In the genomic region with DNA sequence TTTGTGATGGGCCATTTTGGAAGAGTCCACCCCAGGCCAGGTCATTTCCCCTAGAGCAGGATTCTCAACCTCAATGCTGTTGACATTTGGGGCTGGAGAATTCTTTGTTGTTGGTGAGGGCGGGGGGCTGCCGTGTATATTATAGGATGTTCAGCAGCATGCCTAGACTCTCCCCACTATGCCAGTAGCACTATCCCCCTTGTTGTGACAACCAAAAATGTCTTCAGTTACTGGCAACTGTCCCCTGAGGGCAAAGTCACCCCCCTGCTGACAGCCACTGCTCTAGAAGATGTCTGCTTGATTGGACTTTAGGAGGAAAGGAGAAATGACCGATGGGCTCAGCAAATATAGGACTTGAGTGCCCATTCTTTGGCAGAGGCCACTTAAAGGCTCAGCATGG, we compare ENCODE assay signal across 21 cellular contexts. TPM values are rescaled to one million over a fixed set of nuclear protein-coding genes. Genes with fewer than 3 reads are reported as not detected.
A peak's percentile ranks its signal among the peaks of the same experiment; 100 is the strongest.
DNase-seq lines count a peak whose midpoint lies in the region; ATAC-seq lines count a peak whose summit lies in the region.
"Had no signal": no experiment of that assay in that cellular context is flagged by ENCODE, and none has a peak within 500 bp of the region (broad histone marks: within the 10 kb centered on the region; RNA-seq: fewer than 3 reads in every experiment).

No MANE protein-coding gene starts in this region.

- DNase-seq in activated CD4-positive, alpha-beta T cell treated with anti-CD3 and anti-CD28 coated beads, Interleukin-2, amount 10 ng/mL, durations not matched to agents 24 days and 14 days, result no peak
- DNase-seq in activated CD4-positive, alpha-beta T cell treated with anti-CD3 and anti-CD28 coated beads for 4 hours, result no peak
- no peak for DNase-seq in activated T-helper 2 cell treated with anti-CD3 and anti-CD28 coated beads, Interferon-gamma antibody, Interleukin-2, Interleukin-4, amounts not matched to agents 10 μg/mL and 5 μg/mL and 100 μg/mL, durations not matched to agents 14 hours and 24 hours and 36 hours (ENCODE audit: low spot score)
- DNase-seq in stimulated activated effector memory CD8-positive, alpha-beta T cell treated with anti-CD3 and anti-CD28 coated beads, Interleukin-12 subunit alpha, Interleukin-12 subunit beta, amount 100 ng/mL, for 72 hours (ENCODE audit: low spot score in 2 of 2), result no peak
- no peak for DNase-seq in DMS53 treated with DMSO at 0.1 percent for 48 hours (lab: John Stamatoyannopoulos, UW; ENCODE audit: unreplicated experiment)
- DNase-seq: activated CD4-positive, CD25-positive, alpha-beta regulatory T cell; anterior cingulate cortex; caudate nucleus; dorsolateral prefrontal cortex; mucosa of descending colon; NCI-H187 treated with DMSO at 0.1 percent for 48 hours; NCI-H226; NCI-H82; stimulated activated CD4-positive, alpha-beta T cell treated with anti-CD3 and anti-CD28 coated beads, Interleukin-4, amount 100 ng/mL, for 24 hours; T1000 had no signal

- peaks cover 47% of the 10 kb centered on the region for H3K36me3 Mint-ChIP-seq in activated CD4-positive, alpha-beta T cell treated with anti-CD3 and anti-CD28 coated beads, Interleukin-2, amount 10 ng/mL, durations not matched to agents 24 days and 14 days (ENCODE audit: low read depth)
- H3K36me3 Mint-ChIP-seq in activated T-helper 2 cell treated with anti-CD3 and anti-CD28 coated beads, Interferon-gamma antibody, Interleukin-2, Interleukin-4, amounts not matched to agents 10 μg/mL and 5 μg/mL and 100 μg/mL, durations not matched to agents 14 hours and 24 hours and 36 hours (ENCODE audit: low read depth), result peaks cover 64% of the 10 kb centered on the region
- H3K36me3 Mint-ChIP-seq in stimulated activated effector memory CD8-positive, alpha-beta T cell treated with anti-CD3 and anti-CD28 coated beads, Interleukin-12 subunit alpha, Interleukin-12 subunit beta, amount 100 ng/mL, for 72 hours, result peaks cover 62% of the 10 kb centered on the region

- H3K36me3 ChIP-seq in KOPT-K1 (ENCODE audit: insufficient read depth, low read length), result peaks cover 95% of the 10 kb centered on the region
- H3K36me3 ChIP-seq: neutrophil had no signal

- ATAC-seq in stimulated activated effector memory CD8-positive, alpha-beta T cell treated with anti-CD3 and anti-CD28 coated beads, Interleukin-12 subunit alpha, Interleukin-12 subunit beta, amount 100 ng/mL, for 72 hours, result no peak
- ATAC-seq in GM18868 (IDR thresholded peaks at IDR 0.05; ENCODE audit: unreplicated experiment) (no peak), HG02678 (IDR thresholded peaks at IDR 0.05; ENCODE audit: unreplicated experiment) (no peak)
- ATAC-seq: K562, mucosa of descending colon had no signal

- peaks cover 52% of the 10 kb centered on the region for H3K4me1 Mint-ChIP-seq in activated CD4-positive, alpha-beta T cell treated with anti-CD3 and anti-CD28 coated beads, Interleukin-2, amount 10 ng/mL, durations not matched to agents 24 days and 14 days
- H3K4me1 Mint-ChIP-seq in activated T-helper 2 cell treated with anti-CD3 and anti-CD28 coated beads, Interferon-gamma antibody, Interleukin-2, Interleukin-4, amounts not matched to agents 10 μg/mL and 5 μg/mL and 100 μg/mL, durations not matched to agents 14 hours and 24 hours and 36 hours (ENCODE audit: low read depth), result peaks cover 43% of the 10 kb centered on the region
- H3K4me1 Mint-ChIP-seq in stimulated activated effector memory CD8-positive, alpha-beta T cell treated with anti-CD3 and anti-CD28 coated beads, Interleukin-12 subunit alpha, Interleukin-12 subunit beta, amount 100 ng/mL, for 72 hours, result peaks cover 45% of the 10 kb centered on the region

- intact Hi-C loops in activated CD4-positive, alpha-beta T cell treated with anti-CD3 and anti-CD28 coated beads, Interleukin-2, amount 10 ng/mL, durations not matched to agents 24 days and 14 days (cut with micrococcal nuclease), result no loop called here
- intact Hi-C loops in activated T-helper 2 cell treated with anti-CD3 and anti-CD28 coated beads, Interferon-gamma antibody, Interleukin-2, Interleukin-4, amounts not matched to agents 10 μg/mL and 5 μg/mL and 100 μg/mL, durations not matched to agents 14 hours and 24 hours and 36 hours (cut with micrococcal nuclease), result no loop called here

- peak overlapping the region; percentile 95 for H3K27ac ChIP-seq in KOPT-K1 (ENCODE audit: low read depth, low read length, poor library complexity, severe bottlenecking)
- H3K27ac ChIP-seq: C4-2B, neutrophil had no signal

- H3K9me3 ChIP-seq in KOPT-K1 (ENCODE audit: insufficient read depth, low read length, poor library complexity, severe bottlenecking), result no peaks in the 10 kb centered on the region
- H3K9me3 ChIP-seq: mucosa of descending colon, neutrophil had no signal

- H3K27ac Mint-ChIP-seq in activated CD4-positive, alpha-beta T cell treated with anti-CD3 and anti-CD28 coated beads, Interleukin-2, amount 10 ng/mL, durations not matched to agents 24 days and 14 days, result peak overlapping the region; percentile 84
- H3K27ac Mint-ChIP-seq in activated T-helper 2 cell treated with anti-CD3 and anti-CD28 coated beads, Interferon-gamma antibody, Interleukin-2, Interleukin-4, amounts not matched to agents 10 μg/mL and 5 μg/mL and 100 μg/mL, durations not matched to agents 14 hours and 24 hours and 36 hours, result peak overlapping the region; percentile 58
- peak overlapping the region; percentile 94 for H3K27ac Mint-ChIP-seq in stimulated activated effector memory CD8-positive, alpha-beta T cell treated with anti-CD3 and anti-CD28 coated beads, Interleukin-12 subunit alpha, Interleukin-12 subunit beta, amount 100 ng/mL, for 72 hours

- H3K27me3 Mint-ChIP-seq in activated CD4-positive, alpha-beta T cell treated with anti-CD3 and anti-CD28 coated beads, Interleukin-2, amount 10 ng/mL, durations not matched to agents 24 days and 14 days, result no peaks in the 10 kb centered on the region
- no peaks in the 10 kb centered on the region for H3K27me3 Mint-ChIP-seq in activated T-helper 2 cell treated with anti-CD3 and anti-CD28 coated beads, Interferon-gamma antibody, Interleukin-2, Interleukin-4, amounts not matched to agents 10 μg/mL and 5 μg/mL and 100 μg/mL, durations not matched to agents 14 hours and 24 hours and 36 hours (ENCODE audit: low read depth)

- H3K4me3 Mint-ChIP-seq in activated CD4-positive, alpha-beta T cell treated with anti-CD3 and anti-CD28 coated beads, Interleukin-2, amount 10 ng/mL, durations not matched to agents 24 days and 14 days, result no peak overlapping the region
- no peak overlapping the region for H3K4me3 Mint-ChIP-seq in activated T-helper 2 cell treated with anti-CD3 and anti-CD28 coated beads, Interferon-gamma antibody, Interleukin-2, Interleukin-4, amounts not matched to agents 10 μg/mL and 5 μg/mL and 100 μg/mL, durations not matched to agents 14 hours and 24 hours and 36 hours (ENCODE audit: low read depth)
- H3K4me3 Mint-ChIP-seq in stimulated activated effector memory CD8-positive, alpha-beta T cell treated with anti-CD3 and anti-CD28 coated beads, Interleukin-12 subunit alpha, Interleukin-12 subunit beta, amount 100 ng/mL, for 72 hours, result no peak overlapping the region

- H3K9me3 Mint-ChIP-seq in activated CD4-positive, alpha-beta T cell treated with anti-CD3 and anti-CD28 coated beads, Interleukin-2, amount 10 ng/mL, durations not matched to agents 24 days and 14 days, result no peaks in the 10 kb centered on the region
- no peaks in the 10 kb centered on the region for H3K9me3 Mint-ChIP-seq in activated T-helper 2 cell treated with anti-CD3 and anti-CD28 coated beads, Interferon-gamma antibody, Interleukin-2, Interleukin-4, amounts not matched to agents 10 μg/mL and 5 μg/mL and 100 μg/mL, durations not matched to agents 14 hours and 24 hours and 36 hours
- H3K9me3 Mint-ChIP-seq in stimulated activated effector memory CD8-positive, alpha-beta T cell treated with anti-CD3 and anti-CD28 coated beads, Interleukin-12 subunit alpha, Interleukin-12 subunit beta, amount 100 ng/mL, for 72 hours, result no peaks in the 10 kb centered on the region

RNA-seq across cellular contexts. Expression of a gene that starts 35.5 kb away (rescaled TPM):
- 68.7 and 74.6 TPM in 2 replicates for total RNA-seq in activated CD4-positive, alpha-beta T cell treated with anti-CD3 and anti-CD28 coated beads, Interleukin-2, amount 10 ng/mL, durations not matched to agents 24 days and 14 days
- 75.2 and 75.5 TPM in 2 replicates for total RNA-seq in activated T-helper 2 cell treated with anti-CD3 and anti-CD28 coated beads, Interferon-gamma antibody, Interleukin-2, Interleukin-4, amounts not matched to agents 10 μg/mL and 5 μg/mL and 100 μg/mL, durations not matched to agents 14 hours and 24 hours and 36 hours
